In genomic region chr11:44316388-44317240, GRCh38 we compare ENCODE assay signal across 8 cellular contexts. TPM values are rescaled to one million over a fixed set of nuclear protein-coding genes. Genes with fewer than 3 reads are reported as not detected.
DNase-seq lines count a peak whose midpoint lies in the region; ATAC-seq and TF ChIP-seq lines count a peak whose summit lies in the region.

No MANE protein-coding gene starts in this region.

- DNase-seq in Daoy (ENCODE audit: low read depth) (peak; percentile 61), NCI-H345 (lab: John Stamatoyannopoulos, UW) (peak; percentile 73), fibroblast of the aortic adventitia (ENCODE audit: low read depth) (no peak), 8988T (no peak)
- no peak for DNase-seq in effector CD8-positive, alpha-beta T cell (lab: John Stamatoyannopoulos, UW)
- no peak for DNase-seq in activated CD4-positive, alpha-beta memory T cell treated with anti-CD3 and anti-CD28 coated beads for 36 hours

- peaks cover 7% of the 10 kb centered on the region for H3K4me1 ChIP-seq in rectal smooth muscle tissue (ENCODE audit: control insufficient read depth, insufficient read depth, low read length)

- H3K4me3 Mint-ChIP-seq in activated CD4-positive, alpha-beta memory T cell treated with anti-CD3 and anti-CD28 coated beads for 36 hours = no peak overlapping the region

- CTCF ChIA-PET in activated CD4-positive, alpha-beta memory T cell treated with anti-CD3 and anti-CD28 coated beads for 36 hours (lab: Charles Lee) = no interaction called here

- intact Hi-C loops in activated CD4-positive, alpha-beta memory T cell treated with anti-CD3 and anti-CD28 coated beads for 36 hours (cut with micrococcal nuclease) = loop anchor here (10.0 kb wide), 1 partner anchor 742 kb away; no protein-coding TSS in a partner anchor

- TF ChIP-seq CTCF in fibroblast of the aortic adventitia (IDR thresholded peaks at IDR 0.05; ENCODE audit: insufficient read depth, low read length) = peak; percentile 4

- no peak overlapping the region for H3K27ac Mint-ChIP-seq in activated CD4-positive, alpha-beta memory T cell treated with anti-CD3 and anti-CD28 coated beads for 36 hours

- H3K4me1 Mint-ChIP-seq in activated CD4-positive, alpha-beta memory T cell treated with anti-CD3 and anti-CD28 coated beads for 36 hours (ENCODE audit: low read depth) = peaks cover 15% of the 10 kb centered on the region

- H3K36me3 ChIP-seq in rectal smooth muscle tissue (ENCODE audit: control insufficient read depth, insufficient read depth, low read length) = no peaks in the 10 kb centered on the region

- H3K27ac ChIP-seq in rectal smooth muscle tissue (ENCODE audit: low read depth, low read length) = no peak overlapping the region

- ATAC-seq in HG02763 (IDR thresholded peaks at IDR 0.05; ENCODE audit: unreplicated experiment) = no peak

- no peaks in the 10 kb centered on the region for H3K36me3 Mint-ChIP-seq in activated CD4-positive, alpha-beta memory T cell treated with anti-CD3 and anti-CD28 coated beads for 36 hours

- H3K9ac ChIP-seq in rectal smooth muscle tissue (ENCODE audit: low read length) = no peak overlapping the region

- H3K4me3 ChIP-seq in fibroblast of the aortic adventitia (ENCODE audit: low read depth, low read length) = peak overlapping the region; percentile 25
- H3K4me3 ChIP-seq in rectal smooth muscle tissue (ENCODE audit: low read length) = peak overlapping the region; percentile 33

- POLR2A ChIA-PET in activated CD4-positive, alpha-beta memory T cell treated with anti-CD3 and anti-CD28 coated beads for 36 hours (lab: Charles Lee) = no interaction called here

- H3K9me3 Mint-ChIP-seq in activated CD4-positive, alpha-beta memory T cell treated with anti-CD3 and anti-CD28 coated beads for 36 hours = no peaks in the 10 kb centered on the region

- peaks cover 69% of the 10 kb centered on the region for H3K27me3 ChIP-seq in rectal smooth muscle tissue (ENCODE audit: control insufficient read depth, insufficient read depth, low read length)

- H3K27me3 Mint-ChIP-seq in activated CD4-positive, alpha-beta memory T cell treated with anti-CD3 and anti-CD28 coated beads for 36 hours = peaks cover 87% of the 10 kb centered on the region

RNA-seq across cellular contexts. Expression of gene ALX4, which starts 6.7 kb away (rescaled TPM):
- 0.39 and 1.5 TPM in 2 replicates for total RNA-seq in Daoy (2014; rRNA removed; shearing (Covaris generic))
- not detected in 2 replicates for total RNA-seq in fibroblast of the aortic adventitia (ENCODE audit: low replicate concordance)
- total RNA-seq in activated CD4-positive, alpha-beta memory T cell treated with anti-CD3 and anti-CD28 coated beads for 36 hours = not detected

Comparison
In these comparisons a context has a peak if more than half of its experiments do, and no peak if none do; other contexts are left out.
1. DNase-seq: peak in Daoy (single experiment) and NCI-H345 (single experiment); none in fibroblast of the aortic adventitia (single experiment), effector CD8-positive, alpha-beta T cell (single experiment), activated CD4-positive, alpha-beta memory T cell treated with anti-CD3 and anti-CD28 coated beads for 36 hours (single experiment) and 8988T (single experiment).